Comparison of ENCODE assay signal across 1 cellular context in genomic region chr6:33201147-33201545, GRCh38.
TF ChIP-seq lines count a peak whose summit lies in the region.

No MANE protein-coding gene starts in this region.

TF ChIP-seq in GM23338, 12 proteins besides CTCF, POLR2A, EP300 and RAD21 (continued from another document):
- TF ChIP-seq REST (IDR thresholded peaks at IDR 0.05; ENCODE audit: unreplicated experiment) (no peak), ZNF331 (CRISPR knock-in tag; IDR thresholded peaks at IDR 0.05; ENCODE audit: low read depth) (no peak), EZH2 (IDR thresholded peaks at IDR 0.05; ENCODE audit: low read depth, unreplicated experiment) (no peak), JUNB (IDR thresholded peaks at IDR 0.05; ENCODE audit: unreplicated experiment) (no peak), POLR2AphosphoS5 (IDR thresholded peaks at IDR 0.05; ENCODE audit: low read depth) (no peak), ZNF114 (CRISPR knock-in tag; IDR thresholded peaks at IDR 0.05) (no peak), NANOG (IDR thresholded peaks at IDR 0.05; ENCODE audit: borderline replicate concordance) (no peak), EZH2phosphoT487 (IDR thresholded peaks at IDR 0.05; ENCODE audit: unreplicated experiment) (no peak), ZNF462 (CRISPR knock-in tag; IDR thresholded peaks at IDR 0.05) (no peak), CREB1 (CRISPR knock-in tag; IDR thresholded peaks at IDR 0.05; ENCODE audit: low read depth) (no peak)
